ENCODE assay signal across 15 cellular contexts in genomic region chr6:170175644-170176620, GRCh38.
A peak's percentile ranks its signal among the peaks of the same experiment; 100 is the strongest.
DNase-seq lines count a peak whose midpoint lies in the region; ATAC-seq and TF ChIP-seq lines count a peak whose summit lies in the region.
"Had no signal": no experiment of that assay in that cellular context is flagged by ENCODE, and none has a peak within 500 bp of the region (broad histone marks: within the 10 kb centered on the region; RNA-seq: fewer than 3 reads in every experiment).

No MANE protein-coding gene starts in this region.

- ATAC-seq in activated naive CD8-positive, alpha-beta T cell treated with anti-CD3 and anti-CD28 coated beads, Interleukin-2, amount 50 U/mL, for 24 hours, result no peak
- ATAC-seq in naive thymus-derived CD4-positive, alpha-beta T cell, result no peak
- no peak for ATAC-seq in GM18868 (IDR thresholded peaks at IDR 0.05; ENCODE audit: unreplicated experiment)
- ATAC-seq: heart left ventricle, right cardiac atrium had no signal

- H3K36me3 Mint-ChIP-seq in activated naive CD8-positive, alpha-beta T cell treated with anti-CD3 and anti-CD28 coated beads, Interleukin-2, amount 50 U/mL, for 24 hours (ENCODE audit: low read depth), result peaks cover 2% of the 10 kb centered on the region
- H3K36me3 Mint-ChIP-seq in osteocyte (ENCODE audit: unreplicated experiment), result peaks cover 3% of the 10 kb centered on the region
- H3K36me3 Mint-ChIP-seq in naive thymus-derived CD4-positive, alpha-beta T cell, result peaks cover 0 to 2% (median 0%) of the 10 kb centered on the region in 5 donors

- H3K4me1 Mint-ChIP-seq in activated naive CD8-positive, alpha-beta T cell treated with anti-CD3 and anti-CD28 coated beads, Interleukin-2, amount 50 U/mL, for 24 hours, result peaks cover 2% of the 10 kb centered on the region
- H3K4me1 Mint-ChIP-seq in osteocyte (ENCODE audit: unreplicated experiment), result no peaks in the 10 kb centered on the region
- peaks cover 0 to 3% (median 0%) of the 10 kb centered on the region in 7 donors for H3K4me1 Mint-ChIP-seq in naive thymus-derived CD4-positive, alpha-beta T cell

- H3K4me2 ChIP-seq in BLaER1 treated with 17β-estradiol and CSF1 and Interleukin-3, amounts not matched to agents 10 nM and 100 nM, result peak overlapping the region; percentile 17 to 88 (median 56); a peak in 15 of 22 replicates

- H3K27ac Mint-ChIP-seq in activated naive CD8-positive, alpha-beta T cell treated with anti-CD3 and anti-CD28 coated beads, Interleukin-2, amount 50 U/mL, for 24 hours, result peak overlapping the region; percentile 94
- no peak overlapping the region for H3K27ac Mint-ChIP-seq in osteocyte (ENCODE audit: unreplicated experiment)
- H3K27ac Mint-ChIP-seq in naive thymus-derived CD4-positive, alpha-beta T cell, result no peak overlapping the region
- H3K27ac Mint-ChIP-seq: CD4-positive, alpha-beta T cell had no signal

- H3K9ac ChIP-seq in BLaER1 treated with 17β-estradiol and CSF1 and Interleukin-3, amounts not matched to agents 10 nM and 100 nM, result no peak overlapping the region

- H3K36me3 ChIP-seq in BLaER1 treated with 17β-estradiol and CSF1 and Interleukin-3, amounts not matched to agents 10 nM and 100 nM, result no peaks in the 10 kb centered on the region
- H3K36me3 ChIP-seq in naive thymus-derived CD4-positive, alpha-beta T cell (ENCODE audit: control insufficient read depth in 2 of 3, insufficient read depth in 3 of 3, low read length in 3 of 3), result no peaks in the 10 kb centered on the region
- H3K36me3 ChIP-seq: heart left ventricle had no signal

- H3K4me3 Mint-ChIP-seq in activated naive CD8-positive, alpha-beta T cell treated with anti-CD3 and anti-CD28 coated beads, Interleukin-2, amount 50 U/mL, for 24 hours, result no peak overlapping the region
- no peak overlapping the region for H3K4me3 Mint-ChIP-seq in osteocyte (ENCODE audit: unreplicated experiment)
- no peak overlapping the region for H3K4me3 Mint-ChIP-seq in naive thymus-derived CD4-positive, alpha-beta T cell
- H3K4me3 Mint-ChIP-seq: CD4-positive, alpha-beta T cell had no signal

- CTCF ChIA-PET in naive thymus-derived CD4-positive, alpha-beta T cell (lab: Charles Lee), result no interaction called here

- POLR2A ChIA-PET in naive thymus-derived CD4-positive, alpha-beta T cell (lab: Charles Lee), result no interaction called here

- no peaks in the 10 kb centered on the region for H3K9me3 Mint-ChIP-seq in activated naive CD8-positive, alpha-beta T cell treated with anti-CD3 and anti-CD28 coated beads, Interleukin-2, amount 50 U/mL, for 24 hours
- peaks cover 10% of the 10 kb centered on the region for H3K9me3 Mint-ChIP-seq in osteocyte (ENCODE audit: unreplicated experiment)
- peaks cover 0 to 13% (median 0%) of the 10 kb centered on the region in 11 donors for H3K9me3 Mint-ChIP-seq in naive thymus-derived CD4-positive, alpha-beta T cell
- H3K9me3 Mint-ChIP-seq: CD4-positive, alpha-beta T cell; stimulated activated naive CD8-positive, alpha-beta T cell treated with anti-CD3 and anti-CD28 coated beads, Interleukin-15, Interleukin-2, amounts not matched to agents 100 ng/mL and 50 ng/mL, for 24 hours had no signal

- intact Hi-C loops in naive thymus-derived CD4-positive, alpha-beta T cell (cut with micrococcal nuclease), result no loop called here

- TF ChIP-seq CTCF in osteocyte (IDR thresholded peaks at IDR 0.05) (no peak), foreskin fibroblast (IDR thresholded peaks at IDR 0.05; ENCODE audit: low read depth, low read length) (no peak)

- H3K9me3 ChIP-seq in BLaER1 treated with 17β-estradiol and CSF1 and Interleukin-3, amounts not matched to agents 10 nM and 100 nM (replicated peaks in 1 of 11), result peaks cover 7 to 14% (median 9%) of the 10 kb centered on the region in 11 experiments
- H3K9me3 ChIP-seq in naive thymus-derived CD4-positive, alpha-beta T cell (ENCODE audit: control insufficient read depth in 2 of 3, low read length in 3 of 3), result no peaks in the 10 kb centered on the region
- H3K9me3 ChIP-seq: A549, heart left ventricle had no signal

- DNase-seq in NCI-H146 (lab: John Stamatoyannopoulos, UW) (peak; percentile 61), NCI-H146 treated with DMSO at 0.1 percent for 48 hours (lab: John Stamatoyannopoulos, UW; ENCODE audit: unreplicated experiment) (no peak), osteocyte (ENCODE audit: extremely low spot score, unreplicated experiment) (peak; percentile 77), foreskin fibroblast (no peak)
- DNase-seq in activated naive CD8-positive, alpha-beta T cell treated with anti-CD3 and anti-CD28 coated beads, Interleukin-2, amount 50 U/mL, for 24 hours, result no peak
- DNase-seq in naive thymus-derived CD4-positive, alpha-beta T cell, result no peak
- DNase-seq: CD4-positive, alpha-beta T cell; kidney glomerular epithelial cell had no signal

- no peaks in the 10 kb centered on the region for H3K27me3 ChIP-seq in BLaER1 treated with 17β-estradiol and CSF1 and Interleukin-3, amounts not matched to agents 10 nM and 100 nM
- no peaks in the 10 kb centered on the region for H3K27me3 ChIP-seq in naive thymus-derived CD4-positive, alpha-beta T cell (ENCODE audit: control insufficient read depth in 2 of 2, insufficient read depth in 2 of 2, low read length in 2 of 2)
- H3K27me3 ChIP-seq: heart left ventricle had no signal

- H3K27ac ChIP-seq in BLaER1 treated with 17β-estradiol and CSF1 and Interleukin-3, amounts not matched to agents 10 nM and 100 nM, result peak overlapping the region in 2 of 11 experiments; percentile 86 to 94; a peak in 4 of 22 replicates
- no peak overlapping the region for H3K27ac ChIP-seq in naive thymus-derived CD4-positive, alpha-beta T cell (ENCODE audit: low read depth, low read length)
- H3K27ac ChIP-seq: epithelial cell of prostate had no signal

- H3K4me1 ChIP-seq in BLaER1 treated with 17β-estradiol and CSF1 and Interleukin-3, amounts not matched to agents 10 nM and 100 nM, result peaks cover 10 to 53% (median 21%) of the 10 kb centered on the region in 10 experiments
- no peaks in the 10 kb centered on the region for H3K4me1 ChIP-seq in naive thymus-derived CD4-positive, alpha-beta T cell (ENCODE audit: control insufficient read depth in 2 of 2, insufficient read depth in 2 of 2, low read length in 2 of 2)
- H3K4me1 ChIP-seq: A549 had no signal

- no peak overlapping the region for H3K4me3 ChIP-seq in BLaER1 treated with 17β-estradiol and CSF1 and Interleukin-3, amounts not matched to agents 10 nM and 100 nM
- H3K4me3 ChIP-seq in foreskin fibroblast (ENCODE audit: low read depth in 1 of 2, low read length in 2 of 2), result no peak overlapping the region
- no peak overlapping the region for H3K4me3 ChIP-seq in naive thymus-derived CD4-positive, alpha-beta T cell (ENCODE audit: low read length)
- H3K4me3 ChIP-seq: heart left ventricle had no signal

- H4K20me1 ChIP-seq in BLaER1 treated with 17β-estradiol and CSF1 and Interleukin-3, amounts not matched to agents 10 nM and 100 nM, result no peaks in the 10 kb centered on the region; a peak in 2 of 22 replicates

- H3K27me3 Mint-ChIP-seq in activated naive CD8-positive, alpha-beta T cell treated with anti-CD3 and anti-CD28 coated beads, Interleukin-2, amount 50 U/mL, for 24 hours, result no peaks in the 10 kb centered on the region
- H3K27me3 Mint-ChIP-seq in osteocyte (ENCODE audit: unreplicated experiment), result no peaks in the 10 kb centered on the region
- peaks cover 0 to 7% (median 0%) of the 10 kb centered on the region in 5 donors for H3K27me3 Mint-ChIP-seq in naive thymus-derived CD4-positive, alpha-beta T cell

Comparison
In these comparisons a context has a peak if more than half of its experiments do, and no peak if none do; other contexts are left out.
1. DNase-seq: peak in NCI-H146 (single experiment) and osteocyte (single experiment); none in NCI-H146 treated with DMSO at 0.1 percent for 48 hours (single experiment), activated naive CD8-positive, alpha-beta T cell treated with anti-CD3 and anti-CD28 coated beads, Interleukin-2, amount 50 U/mL, for 24 hours (single experiment), foreskin fibroblast (0 of 2) and naive thymus-derived CD4-positive, alpha-beta T cell (0 of 9).